ENCODE assay signal across 13 cellular contexts in the genomic region with DNA sequence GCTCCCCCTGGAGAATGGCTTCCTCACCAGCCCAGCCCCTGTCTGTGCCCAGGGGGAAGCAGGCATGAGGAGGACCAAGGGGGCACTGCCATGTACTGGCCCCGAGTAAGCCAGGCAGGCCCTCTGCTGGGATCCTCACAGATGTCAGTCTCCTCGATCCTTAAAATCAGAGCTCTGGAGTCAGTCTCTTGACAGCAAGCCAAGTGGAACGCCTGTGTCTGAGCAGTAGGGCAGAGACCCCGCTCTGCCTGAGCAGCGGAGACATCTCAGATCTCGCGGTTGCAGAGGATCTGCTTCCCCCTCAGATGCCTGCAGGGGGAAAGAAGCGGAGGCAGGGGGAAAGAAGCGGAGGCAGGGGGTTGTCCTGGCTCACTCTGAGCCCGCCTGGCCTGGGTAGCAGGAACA.
DNase-seq lines count a peak whose midpoint lies in the region; ATAC-seq and TF ChIP-seq lines count a peak whose summit lies in the region.
"Had no signal": no experiment of that assay in that cellular context is flagged by ENCODE, and none has a peak within 500 bp of the region (broad histone marks: within the 10 kb centered on the region; RNA-seq: fewer than 3 reads in every experiment).

No MANE protein-coding gene starts in this region.

- peak overlapping the region; percentile 77 for H3K27ac ChIP-seq in RWPE1
- H3K27ac ChIP-seq in tibial nerve: peak overlapping the region in 3 of 4 donors; percentile 69 to 78 (median 77)
- H3K27ac ChIP-seq: epithelial cell of prostate had no signal

- H3K4me1 Mint-ChIP-seq in naive B cell: peaks cover 53 to 81% (median 70%) of the 10 kb centered on the region in 3 donors

- H3K36me3 ChIP-seq in tibial nerve: no peaks in the 10 kb centered on the region

- no peaks in the 10 kb centered on the region for H3K27me3 Mint-ChIP-seq in naive B cell

- no peaks in the 10 kb centered on the region for H3K27me3 ChIP-seq in tibial nerve

- H3K4me1 ChIP-seq in tibial nerve: peaks cover 0 to 32% (median 26%) of the 10 kb centered on the region in 4 donors

- H3K36me3 Mint-ChIP-seq in naive B cell: no peaks in the 10 kb centered on the region
- H3K36me3 Mint-ChIP-seq: natural killer cell treated with Interleukin-12 subunit alpha and Interleukin-12 subunit beta and Interleukin-15 and Interleukin-18, amount 100 ng/mL, for 72 hours had no signal

- no peak for TF ChIP-seq POLR2A in tibial nerve (IDR thresholded peaks at IDR 0.05)

- peak overlapping the region in 2 of 6 donors; percentile 50 to 90 for H3K27ac Mint-ChIP-seq in naive B cell
- H3K27ac Mint-ChIP-seq: activated T-helper 17 cell treated with anti-CD3 and anti-CD28 coated beads, Interleukin-2, amount 50 U/mL, for 72 hours had no signal

- no peaks in the 10 kb centered on the region for H3K9me3 Mint-ChIP-seq in naive B cell
- H3K9me3 Mint-ChIP-seq: activated T-helper 17 cell treated with anti-CD3 and anti-CD28 coated beads, Interleukin-2, amount 50 U/mL, for 72 hours; natural killer cell treated with Interleukin-12 subunit alpha and Interleukin-12 subunit beta and Interleukin-15 and Interleukin-18, amount 100 ng/mL, for 72 hours had no signal

- DNase-seq in RWPE1 (ENCODE audit: low spot score) (no peak), epithelial cell of proximal tubule (ENCODE audit: low read depth) (no peak), naive B cell (no peak), tibial nerve (ENCODE audit: low spot score in 2 of 2) (no peak), T-helper 9 cell (no peak), putamen (ENCODE audit: low spot score) (no peak), DMS153 treated with DMSO at 0.1 percent for 48 hours (lab: John Stamatoyannopoulos, UW; ENCODE audit: unreplicated experiment) (no peak)
- DNase-seq: KBM-7; NCI-H1694; stimulated activated naive CD8-positive, alpha-beta T cell treated with anti-CD3 and anti-CD28 coated beads, Interleukin-15, Interleukin-2, amounts not matched to agents 100 U/mL and 50 U/mL, for 24 hours had no signal

- no peak for TF ChIP-seq CTCF in RWPE1 (conservative IDR thresholded peaks at IDR 0.05; ENCODE audit: low read depth)
- TF ChIP-seq CTCF in epithelial cell of proximal tubule (conservative IDR thresholded peaks at IDR 0.05; ENCODE audit: low read depth, low read length): peak; percentile 18
- no peak for TF ChIP-seq CTCF in tibial nerve (IDR thresholded peaks at IDR 0.05)

- H3K4me3 ChIP-seq in epithelial cell of proximal tubule (ENCODE audit: low read depth, low read length): no peak overlapping the region
- H3K4me3 ChIP-seq in tibial nerve: no peak overlapping the region

- no peak for TF ChIP-seq EP300 in tibial nerve (IDR thresholded peaks at IDR 0.05)

- POLR2A ChIA-PET in RWPE1 (lab: Yijun Ruan, JAX; ENCODE audit: low non-redundant PET): interaction anchor here (0.6 kb wide), 1 partner anchor 22 kb away, joined by 3 read pairs; no protein-coding TSS in a partner anchor

- no peaks in the 10 kb centered on the region for H3K9me3 ChIP-seq in tibial nerve

- H3K4me3 Mint-ChIP-seq in naive B cell: peak overlapping the region in 7 of 8 donors; percentile 14 to 86 (median 70)
- H3K4me3 Mint-ChIP-seq: activated T-helper 17 cell treated with anti-CD3 and anti-CD28 coated beads, Interleukin-2, amount 50 U/mL, for 72 hours; natural killer cell treated with Interleukin-12 subunit alpha and Interleukin-12 subunit beta and Interleukin-15 and Interleukin-18, amount 100 ng/mL, for 72 hours had no signal

- no peak for ATAC-seq in naive B cell (ENCODE audit: low read depth in 2 of 2)
- ATAC-seq: activated T-helper 17 cell treated with anti-CD3 and anti-CD28 coated beads, Interleukin-2, amount 50 U/mL, for 72 hours; stimulated activated naive CD8-positive, alpha-beta T cell treated with anti-CD3 and anti-CD28 coated beads, Interleukin-15, Interleukin-2, amounts not matched to agents 100 U/mL and 50 U/mL, for 24 hours had no signal

- 23 to 27% methylated on average over 9 to 10 of the region's 10 CpGs for WGBS in tibial nerve, 2 donors

- CTCF ChIA-PET in RWPE1 (lab: Yijun Ruan, JAX): no interaction called here
